Comparison of ENCODE assay signal across 8 cellular contexts in the genomic region with DNA sequence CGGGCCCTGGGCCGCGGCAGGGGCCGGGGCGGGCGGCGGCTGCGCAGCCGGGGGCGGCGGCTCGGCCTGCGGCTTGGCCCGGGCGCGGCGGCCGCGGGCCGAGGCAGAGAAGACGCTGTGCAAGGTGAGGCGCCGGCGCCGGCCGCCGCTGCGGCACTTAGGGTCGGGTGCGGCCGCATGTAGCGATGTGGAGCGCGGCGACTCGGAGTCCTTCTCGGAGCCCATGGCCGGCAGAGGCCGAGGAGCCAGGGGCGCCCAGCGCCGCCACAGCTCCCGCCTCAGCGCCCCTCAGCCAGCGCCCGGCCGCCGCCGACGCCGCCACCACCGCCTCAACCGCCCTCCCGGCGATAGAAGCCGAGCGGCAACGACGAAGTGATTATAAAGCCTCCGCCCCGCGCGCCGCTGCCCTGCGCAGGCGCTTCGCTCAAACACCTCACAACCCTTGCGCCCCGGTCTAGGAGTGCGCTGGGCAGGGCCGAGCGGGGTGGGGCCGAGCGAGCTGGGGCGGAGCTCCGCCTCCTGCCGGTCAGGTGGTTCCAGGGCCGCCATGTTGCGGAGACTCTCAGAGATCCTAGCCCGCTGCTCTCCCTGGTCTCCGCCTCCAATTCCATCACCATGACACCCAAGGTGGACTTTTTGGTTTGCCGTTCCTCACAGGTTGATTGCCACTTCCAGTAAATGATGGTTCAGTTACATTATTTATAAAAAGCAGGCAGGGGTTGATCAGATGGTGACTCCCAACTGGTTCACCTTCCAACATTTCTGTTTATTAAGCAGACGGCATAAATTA. TPM values are rescaled to one million over a fixed set of nuclear protein-coding genes. Genes with fewer than 3 reads are reported as not detected.
DNase-seq lines count a peak whose midpoint lies in the region; ATAC-seq and TF ChIP-seq lines count a peak whose summit lies in the region.

A gene with protein sequence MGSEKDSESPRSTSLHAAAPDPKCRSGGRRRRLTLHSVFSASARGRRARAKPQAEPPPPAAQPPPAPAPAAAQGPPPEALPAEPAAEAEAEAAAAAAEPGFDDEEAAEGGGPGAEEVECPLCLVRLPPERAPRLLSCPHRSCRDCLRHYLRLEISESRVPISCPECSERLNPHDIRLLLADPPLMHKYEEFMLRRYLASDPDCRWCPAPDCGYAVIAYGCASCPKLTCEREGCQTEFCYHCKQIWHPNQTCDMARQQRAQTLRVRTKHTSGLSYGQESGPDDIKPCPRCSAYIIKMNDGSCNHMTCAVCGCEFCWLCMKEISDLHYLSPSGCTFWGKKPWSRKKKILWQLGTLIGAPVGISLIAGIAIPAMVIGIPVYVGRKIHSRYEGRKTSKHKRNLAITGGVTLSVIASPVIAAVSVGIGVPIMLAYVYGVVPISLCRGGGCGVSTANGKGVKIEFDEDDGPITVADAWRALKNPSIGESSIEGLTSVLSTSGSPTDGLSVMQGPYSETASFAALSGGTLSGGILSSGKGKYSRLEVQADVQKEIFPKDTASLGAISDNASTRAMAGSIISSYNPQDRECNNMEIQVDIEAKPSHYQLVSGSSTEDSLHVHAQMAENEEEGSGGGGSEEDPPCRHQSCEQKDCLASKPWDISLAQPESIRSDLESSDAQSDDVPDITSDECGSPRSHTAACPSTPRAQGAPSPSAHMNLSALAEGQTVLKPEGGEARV (minus strand): TSS at position 349 of the 790 bp plus-strand sequence. CDS start 124 bp downstream, at position 225.

- no peak within 1 kb of the TSS for H2AK5ac ChIP-seq in trophoblast cell (ENCODE audit: low read length)

- peak within 1 kb of the TSS; percentile 59 for H2BK120ac ChIP-seq in trophoblast cell (ENCODE audit: insufficient read depth, low read length, poor library complexity)

- TF ChIP-seq CTCF in GM12864 (IDR thresholded peaks at IDR 0.05; ENCODE audit: low read depth, low read length, missing control alignments) (no peak), cardiac muscle cell (IDR thresholded peaks at IDR 0.05; ENCODE audit: low read depth, low read length) (no peak), transverse colon (IDR thresholded peaks at IDR 0.05) (peak in 3 of 5 experiments; percentile 9 to 59 (median 42))

- intact Hi-C loops in transverse colon (cut with DNase I; ENCODE audit: low total_unique reads) = no loop called here

- H3K27ac Mint-ChIP-seq in activated naive CD8-positive, alpha-beta T cell treated with anti-CD3 and anti-CD28 coated beads, Interleukin-2, amount 50 U/mL, for 24 hours = peak within 1 kb of the TSS; percentile 65

- no CpG with 5 or more reads among the region's 83 CpGs for WGBS in trophoblast cell (ENCODE audit: extremely low coverage, insufficient coverage, insufficient read length)
- 0 to 1% methylated on average over 1 to 34 of the region's 83 CpGs for WGBS in transverse colon (ENCODE audit: low coverage in 1 of 2), 2 donors

- no peak within 1 kb of the TSS for H3K23ac ChIP-seq in trophoblast cell (ENCODE audit: low read length)

- H3K18ac ChIP-seq in trophoblast cell (ENCODE audit: low read length) = peak within 1 kb of the TSS; percentile 90

- H4K8ac ChIP-seq in trophoblast cell (ENCODE audit: low read depth, low read length) = peak within 1 kb of the TSS; percentile 54

- H3K9me3 ChIP-seq in cardiac muscle cell (ENCODE audit: low read depth) = no peaks in the 10 kb centered on the region
- H3K9me3 ChIP-seq in trophoblast cell (ENCODE audit: insufficient read depth, low read depth, low read length) = peaks cover 2% of the 10 kb centered on the region
- H3K9me3 ChIP-seq in transverse colon = no peaks in the 10 kb centered on the region

- peaks cover 8% of the 10 kb centered on the region for H3K79me2 ChIP-seq in trophoblast cell (ENCODE audit: control insufficient read depth, insufficient read depth, low read length, poor library complexity)

- peak within 1 kb of the TSS; percentile 84 for H3K27ac ChIP-seq in cardiac muscle cell
- peak within 1 kb of the TSS; percentile 79 for H3K27ac ChIP-seq in trophoblast cell (ENCODE audit: low read depth, low read length)
- H3K27ac ChIP-seq in transverse colon = peak within 1 kb of the TSS; percentile 97 to 100 (median 98)

- DNase-seq in GM12864 (ENCODE audit: low read depth) (peak; percentile 84), NCI-H1417 treated with DMSO at 0.1 percent for 48 hours (lab: John Stamatoyannopoulos, UW) (peak; percentile 89), SW480 (ENCODE audit: low spot score) (peak; percentile 92), cardiac muscle cell (ENCODE audit: low read depth in 1 of 2, low spot score in 1 of 2) (peak; percentile 95 to 96), trophoblast cell (peak; percentile 97), transverse colon (peak; percentile 97)
- DNase-seq in activated naive CD8-positive, alpha-beta T cell treated with anti-CD3 and anti-CD28 coated beads, Interleukin-2, amount 50 U/mL, for 24 hours = peak; percentile 96

- peaks cover 51% of the 10 kb centered on the region for H3K4me1 Mint-ChIP-seq in activated naive CD8-positive, alpha-beta T cell treated with anti-CD3 and anti-CD28 coated beads, Interleukin-2, amount 50 U/mL, for 24 hours

- H2BK5ac ChIP-seq in trophoblast cell (ENCODE audit: low read depth, low read length, poor library complexity) = peak within 1 kb of the TSS; percentile 60

- H2BK12ac ChIP-seq in trophoblast cell (ENCODE audit: low read length) = peak within 1 kb of the TSS; percentile 21

- ATAC-seq in HG02759 (IDR thresholded peaks at IDR 0.05; ENCODE audit: unreplicated experiment) = peak; percentile 86
- ATAC-seq in activated naive CD8-positive, alpha-beta T cell treated with anti-CD3 and anti-CD28 coated beads, Interleukin-2, amount 50 U/mL, for 24 hours = peak; percentile 96

- H3K4me1 ChIP-seq in cardiac muscle cell (ENCODE audit: low read depth) (peaks cover 12% of the 10 kb centered on the region), trophoblast cell (ENCODE audit: control insufficient read depth in 1 of 2, insufficient read depth in 2 of 2, low read length in 2 of 2) (peaks cover 4 to 8% of the 10 kb centered on the region in 2 experiments), transverse colon (peaks cover 6 to 32% (median 27%) of the 10 kb centered on the region in 4 donors)

- peak within 1 kb of the TSS; percentile 83 for H3K9ac ChIP-seq in trophoblast cell (ENCODE audit: low read length)

- peak within 1 kb of the TSS; percentile 84 for H3K4me3 Mint-ChIP-seq in activated naive CD8-positive, alpha-beta T cell treated with anti-CD3 and anti-CD28 coated beads, Interleukin-2, amount 50 U/mL, for 24 hours

- H3K27me3 ChIP-seq in cardiac muscle cell (peaks cover 11% of the 10 kb centered on the region), trophoblast cell (ENCODE audit: insufficient read depth, low read length) (no peaks in the 10 kb centered on the region), transverse colon (no peaks in the 10 kb centered on the region)

- H3K4me2 ChIP-seq in trophoblast cell (ENCODE audit: low read length) = peak within 1 kb of the TSS; percentile 96

- TF ChIP-seq POLR2A in transverse colon (IDR thresholded peaks at IDR 0.05) = peak; percentile 97

- H3K4me3 ChIP-seq in GM12864 (ENCODE audit: low read depth, low read length) = peak within 1 kb of the TSS; percentile 89
- peak within 1 kb of the TSS; percentile 64 for H3K4me3 ChIP-seq in cardiac muscle cell
- H3K4me3 ChIP-seq in trophoblast cell (ENCODE audit: low read depth, low read length) = peak within 1 kb of the TSS; percentile 96
- H3K4me3 ChIP-seq in transverse colon = peak within 1 kb of the TSS; percentile 48 to 93 (median 78)

- H3K4ac ChIP-seq in trophoblast cell (ENCODE audit: low read depth, low read length) = peak within 1 kb of the TSS; percentile 56

- no peaks in the 10 kb centered on the region for H3K36me3 Mint-ChIP-seq in activated naive CD8-positive, alpha-beta T cell treated with anti-CD3 and anti-CD28 coated beads, Interleukin-2, amount 50 U/mL, for 24 hours (ENCODE audit: low read depth)

- H3K14ac ChIP-seq in trophoblast cell (ENCODE audit: low read length) = peak within 1 kb of the TSS; percentile 65

- H3K36me3 ChIP-seq in cardiac muscle cell (no peaks in the 10 kb centered on the region), trophoblast cell (ENCODE audit: control insufficient read depth in 1 of 2, insufficient read depth in 2 of 2, low read length in 2 of 2) (no peaks in the 10 kb centered on the region), transverse colon (no peaks in the 10 kb centered on the region)

- peak within 1 kb of the TSS; percentile 73 for H4K12ac ChIP-seq in trophoblast cell (ENCODE audit: low read depth, low read length)

- in situ Hi-C loops in transverse colon (cut with MboI; ENCODE audit: low pct_ligation_motif_present in 1 of 4, low pct_unique_long_range_greater_than_20kb in 1 of 4, low sequenced_read_pairs in 3 of 4) = no loop called here

- peaks cover 3% of the 10 kb centered on the region for H3K27me3 Mint-ChIP-seq in activated naive CD8-positive, alpha-beta T cell treated with anti-CD3 and anti-CD28 coated beads, Interleukin-2, amount 50 U/mL, for 24 hours

- H4K91ac ChIP-seq in trophoblast cell (ENCODE audit: low read depth, low read length) = peak within 1 kb of the TSS; percentile 83

- H2AFZ ChIP-seq in trophoblast cell (ENCODE audit: insufficient read depth, low read length, poor library complexity) = peak within 1 kb of the TSS; percentile 71

- no peak for TF ChIP-seq EP300 in transverse colon (IDR thresholded peaks at IDR 0.05; ENCODE audit: low read depth)

- H3K79me1 ChIP-seq in trophoblast cell (ENCODE audit: low read length) = peaks cover 8% of the 10 kb centered on the region

- H3K9me3 Mint-ChIP-seq in activated naive CD8-positive, alpha-beta T cell treated with anti-CD3 and anti-CD28 coated beads, Interleukin-2, amount 50 U/mL, for 24 hours = no peaks in the 10 kb centered on the region

RNA-seq across cellular contexts. Expression of the gene that starts here (rescaled TPM):
- total RNA-seq in cardiac muscle cell (15.8 and 28.5 TPM in 2 replicates), transverse colon (10 to 100 TPM; 22.5 to 83.8 (median 62.0) TPM)
- 16.2 and 17.8 TPM in 2 replicates for polyA plus RNA-seq in cardiac muscle cell
- polyA plus RNA-seq in trophoblast cell (2013) = 14.7 and 14.9 TPM in 2 replicates

Comparison
In these comparisons a context has a peak if more than half of its experiments do, and no peak if none do; other contexts are left out.
1. Peak in every context shown above with its lines: DNase-seq, ATAC-seq, H3K4me3 ChIP-seq and H3K27ac ChIP-seq.
2. CTCF ChIP-seq: peak in transverse colon (3 of 5); none in GM12864 (single experiment) and cardiac muscle cell (single experiment).